In the genomic region with DNA sequence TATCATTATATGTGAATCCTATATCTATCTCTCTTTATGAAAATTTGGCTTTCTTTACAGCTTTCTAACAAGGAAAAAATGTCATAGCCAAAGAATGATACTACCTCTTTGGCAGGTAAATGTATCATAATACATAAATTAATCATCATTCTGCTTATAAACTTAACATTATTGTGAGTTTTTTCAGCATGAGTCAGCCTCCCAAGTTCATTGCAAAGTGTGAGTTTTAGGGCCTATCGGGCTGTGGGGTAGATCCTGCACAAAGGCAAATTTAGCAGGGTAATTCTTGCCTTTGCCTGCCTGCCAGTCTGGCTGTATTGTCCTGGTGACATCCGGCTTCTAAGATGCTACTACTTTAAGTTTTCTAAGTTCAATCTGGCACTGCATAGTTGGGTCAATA, we compare ENCODE assay signal across 28 cellular contexts.
"Had no signal": no experiment of that assay in that cellular context is flagged by ENCODE, and none has a peak within 500 bp of the region (broad histone marks: within the 10 kb centered on the region; RNA-seq: fewer than 3 reads in every experiment).

No MANE protein-coding gene starts in this region.

- DNase-seq: activated B cell treated with CpG ODN at 0.5 μM for 24 hours; activated CD4-positive, alpha-beta T cell treated with anti-CD3 and anti-CD28 coated beads for 1 hour; activated CD4-positive, alpha-beta T cell treated with anti-CD3 and anti-CD28 coated beads, Interleukin-2, amount 10 ng/mL, durations not matched to agents 24 days and 14 days; activated CD4-positive, alpha-beta T cell treated with anti-CD3 and anti-CD28 coated beads, Interleukin-2, amount 50 U/mL, for 48 hours; activated CD8-positive, alpha-beta memory T cell treated with anti-CD3 and anti-CD28 coated beads, Interleukin-2, amount 10 ng/mL, durations not matched to agents 7 days and 5 days; activated effector memory CD4-positive, alpha-beta T cell treated with anti-CD3 and anti-CD28 coated beads, Interleukin-2, amount 50 U/mL, for 16 hours; activated naive CD4-positive, alpha-beta T cell treated with Interleukin-2 at 50 U/mL for 16 hours; activated naive CD8-positive, alpha-beta T cell treated with anti-CD3 and anti-CD28 coated beads, Interleukin-2, amount 50 U/mL, for 24 hours; activated T-cell treated with anti-CD3 and anti-CD28 coated beads, Interleukin-2, amount 50 U/mL, for 24 hours; amniotic stem cell; brain microvascular endothelial cell; Karpas-422; MV-4-11; NCI-H1092 treated with DMSO at 0.1 percent for 48 hours; NCI-H1417 treated with DMSO at 0.1 percent for 48 hours; NCI-H1694 treated with DMSO at 0.1 percent for 48 hours; NCI-H2029 treated with DMSO at 0.1 percent for 48 hours; NCI-H446; NCI-H524; PC-9; T-cell; T-helper 2 cell; T1000 had no signal

- H3K4me3 ChIP-seq: K562, PC-9, SK-N-MC had no signal

- ATAC-seq: activated CD8-positive, alpha-beta memory T cell treated with anti-CD3 and anti-CD28 coated beads, Interleukin-2, amount 10 ng/mL, durations not matched to agents 7 days and 5 days; activated naive CD4-positive, alpha-beta T cell treated with anti-CD3 and anti-CD28 coated beads, Interleukin-2, amount 50 U/mL, for 72 hours; activated naive CD8-positive, alpha-beta T cell treated with anti-CD3 and anti-CD28 coated beads, Interleukin-2, amount 50 U/mL, for 24 hours; K562; Right ventricle myocardium inferior; T-cell had no signal

- H3K27me3 ChIP-seq: brain microvascular endothelial cell had no signal

- FAIRE-seq: K562, TTC549 had no signal

- H3K36me3 ChIP-seq: brain microvascular endothelial cell had no signal
